ENCODE assay signal across 9 cellular contexts in the genomic region with DNA sequence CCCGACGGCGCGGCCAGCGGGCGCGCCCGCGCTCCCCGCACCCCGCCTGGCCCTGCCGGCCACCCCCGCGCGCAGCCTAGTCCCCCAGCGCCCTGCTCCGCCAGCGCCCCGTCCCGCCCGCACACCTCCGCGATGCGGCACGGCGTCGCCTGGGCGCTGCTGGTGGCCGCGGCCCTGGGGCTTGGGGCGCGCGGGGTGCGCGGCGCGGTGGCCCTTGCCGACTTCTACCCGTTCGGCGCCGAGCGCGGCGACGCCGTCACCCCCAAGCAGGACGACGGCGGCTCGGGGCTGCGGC. TPM values are rescaled to one million over a fixed set of nuclear protein-coding genes. Genes with fewer than 3 reads are reported as not detected.
DNase-seq lines count a peak whose midpoint lies in the region; ATAC-seq and TF ChIP-seq lines count a peak whose summit lies in the region.
"Had no signal": no experiment of that assay in that cellular context is flagged by ENCODE, and none has a peak within 500 bp of the region (broad histone marks: within the 10 kb centered on the region; RNA-seq: fewer than 3 reads in every experiment).

No MANE protein-coding gene starts in this region.

- 1% methylated on average over 35 to 52 of the region's 52 CpGs for WGBS in heart right ventricle, 2 donors
- no CpG with 5 or more reads among the region's 52 CpGs for WGBS in mammary epithelial cell (ENCODE audit: low coverage, missing lambda C conversion rate)
- 0% methylated on average over 17 to 52 of the region's 52 CpGs for WGBS in aorta, 2 donors

- no peak overlapping the region for H3K9ac ChIP-seq in mammary epithelial cell (ENCODE audit: insufficient read depth, low read length)

- dilution Hi-C loops in mammary epithelial cell (cut with HindIII; ENCODE audit: low sequenced_read_pairs), result loop anchor here (5.0 kb wide), 1 partner anchor 106 kb away; no protein-coding TSS in a partner anchor

- TF ChIP-seq CTCF in heart right ventricle (IDR thresholded peaks at IDR 0.05) (no peak), mammary epithelial cell (conservative IDR thresholded peaks at IDR 0.05 in 1 of 2, IDR thresholded peaks at IDR 0.05 in 1 of 2; ENCODE audit: extremely low read depth in 1 of 2, insufficient read depth in 1 of 2, low read depth in 1 of 2, low read length in 2 of 2) (no peak), mucosa of descending colon (IDR thresholded peaks at IDR 0.05) (no peak)

- H3K36me3 ChIP-seq in heart right ventricle, result peaks cover 0 to 9% (median 0%) of the 10 kb centered on the region in 9 donors
- no peaks in the 10 kb centered on the region for H3K36me3 ChIP-seq in mammary epithelial cell (ENCODE audit: insufficient read depth, low read length)
- H3K36me3 ChIP-seq in mucosa of descending colon (ENCODE audit: low read depth), result no peaks in the 10 kb centered on the region
- H3K36me3 ChIP-seq in aorta (ENCODE audit: control insufficient read depth in 1 of 2, insufficient read depth in 2 of 2, low read length in 1 of 2), result peaks cover 0 to 7% of the 10 kb centered on the region in 2 donors

- H3K79me2 ChIP-seq in mammary epithelial cell (ENCODE audit: insufficient read depth, low read length), result no peaks in the 10 kb centered on the region

- BruUV-seq in mammary epithelial cell (replicated peaks; lab: Mats Ljungman, UMichigan), result no TSS peak

- peak overlapping the region; percentile 88 for H2AFZ ChIP-seq in mammary epithelial cell (ENCODE audit: low read depth, low read length)

- H4K20me1 ChIP-seq in mammary epithelial cell (ENCODE audit: insufficient read depth, low read length), result no peaks in the 10 kb centered on the region

- ATAC-seq in heart right ventricle, result no peak
- no peak for ATAC-seq in left ventricle myocardium superior
- ATAC-seq in mucosa of descending colon, result no peak
- no peak for ATAC-seq in aorta (ENCODE audit: low FRiP score)
- ATAC-seq in HG03469 (IDR thresholded peaks at IDR 0.05; ENCODE audit: unreplicated experiment), result no peak

- CTCF ChIA-PET in mammary epithelial cell (lab: Charles Lee; ENCODE audit: low non-redundant PET), result no interaction called here

- H3K27me3 ChIP-seq in heart right ventricle (peaks cover 0 to 14% (median 0%) of the 10 kb centered on the region in 7 donors), mammary epithelial cell (ENCODE audit: insufficient read depth, low read length) (peaks cover 4% of the 10 kb centered on the region), aorta (ENCODE audit: control insufficient read depth in 1 of 2, insufficient read depth in 2 of 2, low read length in 1 of 2) (no peaks in the 10 kb centered on the region)

- DNase-seq in heart right ventricle, result no peak
- no peak for DNase-seq in left ventricle myocardium superior
- DNase-seq in mammary epithelial cell, result no peak
- no peak for DNase-seq in mucosa of descending colon
- DNase-seq in aorta, result no peak
- DNase-seq in GM19240 (ENCODE audit: insufficient read length, low spot score), result no peak
- no peak for DNase-seq in dedifferentiated amniotic fluid mesenchymal stem cell (ENCODE audit: extremely low spot score)
- DNase-seq: NCI-H1417 treated with DMSO at 0.1 percent for 48 hours had no signal

- peaks cover 0 to 9% (median 6%) of the 10 kb centered on the region in 11 donors for H3K9me3 ChIP-seq in heart right ventricle
- peaks cover 3% of the 10 kb centered on the region for H3K9me3 ChIP-seq in mammary epithelial cell (replicated peaks; ENCODE audit: insufficient read depth, low read length)
- H3K9me3 ChIP-seq in mucosa of descending colon, result peaks cover 6% of the 10 kb centered on the region
- H3K9me3 ChIP-seq in aorta (ENCODE audit: control insufficient read depth, low read length), result peaks cover 2% of the 10 kb centered on the region

- H3K4me1 ChIP-seq in heart right ventricle (peaks cover 11 to 54% (median 28%) of the 10 kb centered on the region in 9 donors), mammary epithelial cell (ENCODE audit: insufficient read depth, low read length) (peaks cover 3% of the 10 kb centered on the region), mucosa of descending colon (ENCODE audit: low read depth) (peaks cover 7% of the 10 kb centered on the region), aorta (ENCODE audit: control insufficient read depth in 1 of 2, insufficient read depth in 2 of 2, low read length in 2 of 2) (peaks cover 0 to 6% of the 10 kb centered on the region in 2 donors)

- intact Hi-C loops in heart right ventricle (cut with DNase I) (loop anchor here in 4 of 10 donors (5.0 to 10.0 kb wide), 3 partner anchors 81 to 144 kb away; no protein-coding TSS in a partner anchor), left ventricle myocardium superior (cut with micrococcal nuclease) (no loop called here), mammary epithelial cell (cut with micrococcal nuclease) (no loop called here), mucosa of descending colon (cut with DNase I, micrococcal nuclease) (no loop called here), aorta (cut with DNase I) (loop anchor here in 1 of 2 donors (10.0 kb wide), 1 partner anchor 434 kb away; the partner anchor contains the start of genes DUSP28 and RNPEPL1)

- H3K27ac ChIP-seq in heart right ventricle (peak overlapping the region in 8 of 10 donors; percentile 60 to 85 (median 72)), mammary epithelial cell (ENCODE audit: insufficient read depth, low read depth, low read length) (no peak overlapping the region), aorta (ENCODE audit: low read depth in 1 of 2, low read length in 2 of 2) (peak overlapping the region in 1 of 2 donors; percentile 62)

- in situ Hi-C loops in mammary epithelial cell (cut with MboI; ENCODE audit: low sequenced_read_pairs in 2 of 2), result no loop called here

- H3K4me3 ChIP-seq in heart right ventricle (peak overlapping the region; percentile 25 to 88 (median 66)), mammary epithelial cell (replicated peaks in 1 of 3; ENCODE audit: insufficient read depth in 1 of 3, low read depth in 2 of 3, low read length in 3 of 3) (peak overlapping the region in 2 of 3 experiments; percentile 50 to 56), mucosa of descending colon (peak overlapping the region; percentile 26), aorta (ENCODE audit: low read length in 2 of 2) (peak overlapping the region; percentile 83)

- H3K4me2 ChIP-seq in mammary epithelial cell (ENCODE audit: insufficient read depth, low read depth, low read length), result peak overlapping the region; percentile 95

RNA-seq across cellular contexts. Expression of gene SNED1, which starts 0.2 kb away (rescaled TPM):
- total RNA-seq in heart right ventricle (10 to 100 TPM in 1 of 10 donors, 1 to 10 TPM in 9; 3.9 to 12.7 (median 6.3) TPM), left ventricle myocardium superior (7.4 TPM), mammary epithelial cell (1 to 10 TPM in 1 of 2 donors, under 1 TPM in 1; 0.64 to 3.7 TPM), mucosa of descending colon (10 to 100 TPM in 2 of 3 donors, 1 to 10 TPM in 1; 7.0 to 16.3 (median 14.1) TPM), aorta (100 to 1,000 TPM; 108 to 149 TPM)
- polyA plus RNA-seq in heart right ventricle (1 to 10 TPM; 4.2 to 6.9 TPM), mammary epithelial cell (0.46 TPM), aorta (10 to 100 TPM in 1 of 2 donors, 1 to 10 TPM in 1; 5.9 to 27.3 TPM)
- polyA minus RNA-seq in mammary epithelial cell, result 0.83 TPM

Comparison
In these comparisons a context has a peak if more than half of its experiments do, and no peak if none do; other contexts are left out.
1. H3K4me3 ChIP-seq: peak in every context shown above with its lines; median percentile 83 in aorta; 66 in heart right ventricle; 53 in mammary epithelial cell; 26 in mucosa of descending colon.
2. RNA of gene SNED1, which starts 0.2 kb away (total RNA-seq): 108 to 149 TPM in aorta; 7.0 to 16.3 TPM in mucosa of descending colon, 7.4 TPM in left ventricle myocardium superior (single experiment), 3.9 to 12.7 TPM in heart right ventricle and 0.64 to 3.7 TPM in mammary epithelial cell; every median in the first group is over 4 times any median in the second.